Comparison of ENCODE assay signal across 36 cellular contexts in the genomic region with DNA sequence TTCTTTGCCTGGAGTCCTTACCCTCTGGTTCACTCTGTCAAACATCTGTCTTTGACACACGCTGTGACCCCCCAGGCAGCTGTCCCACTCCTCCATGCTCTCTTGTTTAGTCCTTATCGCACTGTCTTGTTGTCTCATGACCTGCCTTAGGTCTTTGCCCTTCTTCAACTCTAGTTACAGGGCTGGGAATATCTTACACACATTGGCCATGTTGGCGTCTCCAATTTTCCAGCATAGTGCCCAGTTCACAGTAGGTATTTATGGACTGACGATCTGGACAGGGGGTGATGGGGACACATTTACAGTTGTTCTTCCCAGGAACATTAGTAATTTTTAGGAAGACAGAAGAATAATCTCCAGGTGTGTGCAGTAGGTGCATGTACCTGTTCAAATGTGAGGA.
"Had no signal": no experiment of that assay in that cellular context is flagged by ENCODE, and none has a peak within 500 bp of the region (broad histone marks: within the 10 kb centered on the region; RNA-seq: fewer than 3 reads in every experiment).

No MANE protein-coding gene starts in this region.

- H3K9me3 ChIP-seq: adrenal gland, body of pancreas, breast epithelium had no signal

- H3K4me3 ChIP-seq: adrenal gland, body of pancreas, breast epithelium had no signal

- ATAC-seq: activated CD4-positive, alpha-beta T cell treated with anti-CD3 and anti-CD28 coated beads for 36 hours; activated CD4-positive, CD25-positive, alpha-beta regulatory T cell treated with anti-CD3 and anti-CD28 coated beads, Interleukin-2, amount 50 U/mL, for 24 hours; activated CD8-positive, alpha-beta memory T cell treated with anti-CD3 and anti-CD28 coated beads, Interleukin-2, amount 10 ng/mL, durations not matched to agents 7 days and 5 days; activated CD8-positive, alpha-beta T cell treated with anti-CD3 and anti-CD28 coated beads, Interleukin-2, amount 10 ng/mL, durations not matched to agents 7 days and 5 days; activated naive CD4-positive, alpha-beta T cell treated with anti-CD3 and anti-CD28 coated beads, Interleukin-2, amount 50 U/mL, for 72 hours; body of pancreas; WTC11 had no signal

- H3K27ac Mint-ChIP-seq: activated CD4-positive, alpha-beta memory T cell treated with anti-CD3 and anti-CD28 coated beads, Interleukin-2, amount 10 ng/mL, durations not matched to agents 7 days and 5 days; activated CD4-positive, alpha-beta T cell treated with anti-CD3 and anti-CD28 coated beads for 36 hours; activated CD4-positive, alpha-beta T cell treated with anti-CD3 and anti-CD28 coated beads, Interleukin-2, amount 10 ng/mL, durations not matched to agents 7 days and 5 days; activated CD8-positive, alpha-beta memory T cell treated with anti-CD3 and anti-CD28 coated beads, Interleukin-2, amount 10 ng/mL, durations not matched to agents 7 days and 5 days; activated CD8-positive, alpha-beta T cell treated with anti-CD3 and anti-CD28 coated beads, Interleukin-2, amount 10 ng/mL, durations not matched to agents 7 days and 5 days; activated naive CD4-positive, alpha-beta T cell treated with anti-CD3 and anti-CD28 coated beads for 36 hours; activated naive CD4-positive, alpha-beta T cell treated with anti-CD3 and anti-CD28 coated beads, Interleukin-2, amount 50 U/mL, for 72 hours; activated naive CD8-positive, alpha-beta T cell treated with anti-CD3 and anti-CD28 coated beads for 36 hours; activated T-cell treated with anti-CD3 and anti-CD28 coated beads, Interleukin-2, amount 50 U/mL, for 24 hours; activated T-helper 2 cell treated with anti-CD3 and anti-CD28 coated beads, Interferon-gamma antibody, Interleukin-2, Interleukin-4, amounts not matched to agents 10 μg/mL and 5 μg/mL and 100 μg/mL, durations not matched to agents 14 hours and 24 hours and 36 hours; T-helper 1 cell treated with Interleukin-12 subunit alpha and Interleukin-12 subunit beta and Interleukin-4 antibody, amounts not matched to agents 30 μg/mL and 1 μg/mL, for 36 hours; T-helper 2 cell treated with Interferon-gamma antibody and Interleukin-4, amounts not matched to agents 5 μg/mL and 100 μg/mL, for 36 hours; WTC11 had no signal

- H3K36me3 Mint-ChIP-seq: activated naive CD4-positive, alpha-beta T cell treated with anti-CD3 and anti-CD28 coated beads, Interleukin-2, amount 50 U/mL, for 72 hours; activated naive CD8-positive, alpha-beta T cell treated with anti-CD3 and anti-CD28 coated beads for 36 hours; WTC11 had no signal

- H3K4me1 ChIP-seq: adrenal gland, body of pancreas, breast epithelium had no signal

- H3K36me3 ChIP-seq: adrenal gland, brain microvascular endothelial cell, breast epithelium, WERI-Rb-1 had no signal

- H3K27ac ChIP-seq: adrenal gland, body of pancreas, brain microvascular endothelial cell, breast epithelium, WERI-Rb-1 had no signal

- DNase-seq: activated CD4-positive, alpha-beta memory T cell treated with anti-CD3 and anti-CD28 coated beads, Interleukin-2, amount 10 ng/mL, durations not matched to agents 7 days and 5 days; activated CD4-positive, alpha-beta T cell treated with anti-CD3 and anti-CD28 coated beads for 1 hour; activated CD4-positive, alpha-beta T cell treated with anti-CD3 and anti-CD28 coated beads for 36 hours; activated CD4-positive, alpha-beta T cell treated with anti-CD3 and anti-CD28 coated beads for 48 hours; activated CD4-positive, alpha-beta T cell treated with anti-CD3 and anti-CD28 coated beads, Interleukin-2, amount 10 ng/mL, durations not matched to agents 7 days and 5 days; activated CD4-positive, alpha-beta T cell treated with anti-CD3 and anti-CD28 coated beads, Interleukin-2, amount 50 U/mL, for 48 hours; activated CD4-positive, CD25-positive, alpha-beta regulatory T cell; activated CD8-positive, alpha-beta memory T cell treated with anti-CD3 and anti-CD28 coated beads for 24 hours; activated CD8-positive, alpha-beta memory T cell treated with anti-CD3 and anti-CD28 coated beads, Interleukin-2, amount 10 ng/mL, durations not matched to agents 7 days and 5 days; activated CD8-positive, alpha-beta memory T cell treated with anti-CD3 and anti-CD28 coated beads, Interleukin-2, amount 50 U/mL, for 48 hours; activated CD8-positive, alpha-beta T cell treated with anti-CD3 and anti-CD28 coated beads, Interleukin-2, amount 10 ng/mL, durations not matched to agents 7 days and 5 days; activated effector memory CD4-positive, alpha-beta T cell treated with Interleukin-2 at 50 U/mL for 16 hours; activated gamma-delta T cell; activated naive CD4-positive, alpha-beta T cell treated with anti-CD3 and anti-CD28 coated beads for 36 hours; activated naive CD4-positive, alpha-beta T cell treated with anti-CD3 and anti-CD28 coated beads, Interleukin-2, amount 50 U/mL, for 16 hours; activated naive CD8-positive, alpha-beta T cell treated with anti-CD3 and anti-CD28 coated beads for 36 hours; activated T-cell treated with anti-CD3 and anti-CD28 coated beads, Interleukin-2, amount 50 U/mL, for 24 hours; activated T-cell treated with anti-CD3 and anti-CD28 coated beads, Interleukin-2, amount 50 U/mL, for 48 hours; adrenal gland; amniotic stem cell; aorta; body of pancreas; brain microvascular endothelial cell; central memory CD4-positive, alpha-beta T cell; SW 1271; T-helper 1 cell; T-helper 2 cell; T-helper 9 cell; WERI-Rb-1 had no signal

- H3K27me3 ChIP-seq: adrenal gland, body of pancreas, brain microvascular endothelial cell, breast epithelium had no signal

- H3K4me1 Mint-ChIP-seq: activated CD4-positive, alpha-beta memory T cell treated with anti-CD3 and anti-CD28 coated beads, Interleukin-2, amount 10 ng/mL, durations not matched to agents 7 days and 5 days; activated CD4-positive, alpha-beta T cell treated with anti-CD3 and anti-CD28 coated beads for 36 hours; activated CD4-positive, alpha-beta T cell treated with anti-CD3 and anti-CD28 coated beads, Interleukin-2, amount 10 ng/mL, durations not matched to agents 7 days and 5 days; activated naive CD8-positive, alpha-beta T cell treated with anti-CD3 and anti-CD28 coated beads for 36 hours had no signal

- H3K27me3 Mint-ChIP-seq: activated CD4-positive, alpha-beta memory T cell treated with anti-CD3 and anti-CD28 coated beads, Interleukin-2, amount 10 ng/mL, durations not matched to agents 7 days and 5 days; activated CD4-positive, alpha-beta T cell treated with anti-CD3 and anti-CD28 coated beads for 36 hours; activated CD4-positive, alpha-beta T cell treated with anti-CD3 and anti-CD28 coated beads, Interleukin-2, amount 10 ng/mL, durations not matched to agents 7 days and 5 days; activated CD8-positive, alpha-beta memory T cell treated with anti-CD3 and anti-CD28 coated beads, Interleukin-2, amount 10 ng/mL, durations not matched to agents 7 days and 5 days; activated naive CD8-positive, alpha-beta T cell treated with anti-CD3 and anti-CD28 coated beads for 36 hours; activated T-cell treated with anti-CD3 and anti-CD28 coated beads, Interleukin-2, amount 50 U/mL, for 24 hours had no signal

- H3K9me3 Mint-ChIP-seq: activated CD4-positive, alpha-beta memory T cell treated with anti-CD3 and anti-CD28 coated beads, Interleukin-2, amount 10 ng/mL, durations not matched to agents 7 days and 5 days; activated CD4-positive, alpha-beta T cell treated with anti-CD3 and anti-CD28 coated beads, Interleukin-2, amount 10 ng/mL, durations not matched to agents 7 days and 5 days; activated naive CD4-positive, alpha-beta T cell treated with anti-CD3 and anti-CD28 coated beads for 36 hours; activated naive CD4-positive, alpha-beta T cell treated with anti-CD3 and anti-CD28 coated beads, Interleukin-2, amount 50 U/mL, for 72 hours; activated T-cell treated with anti-CD3 and anti-CD28 coated beads, Interleukin-2, amount 50 U/mL, for 24 hours; activated T-helper 2 cell treated with anti-CD3 and anti-CD28 coated beads, Interferon-gamma antibody, Interleukin-2, Interleukin-4, amounts not matched to agents 10 μg/mL and 5 μg/mL and 100 μg/mL, durations not matched to agents 14 hours and 24 hours and 36 hours; T-helper 1 cell treated with Interleukin-12 subunit alpha and Interleukin-12 subunit beta and Interleukin-4 antibody, amounts not matched to agents 30 μg/mL and 1 μg/mL, for 36 hours; T-helper 2 cell treated with Interferon-gamma antibody and Interleukin-4, amounts not matched to agents 5 μg/mL and 100 μg/mL, for 36 hours had no signal

- H3K4me3 Mint-ChIP-seq: activated CD4-positive, alpha-beta memory T cell treated with anti-CD3 and anti-CD28 coated beads, Interleukin-2, amount 10 ng/mL, durations not matched to agents 7 days and 5 days; activated CD4-positive, alpha-beta T cell treated with anti-CD3 and anti-CD28 coated beads for 36 hours; activated CD4-positive, alpha-beta T cell treated with anti-CD3 and anti-CD28 coated beads, Interleukin-2, amount 10 ng/mL, durations not matched to agents 7 days and 5 days; activated CD8-positive, alpha-beta memory T cell treated with anti-CD3 and anti-CD28 coated beads, Interleukin-2, amount 10 ng/mL, durations not matched to agents 7 days and 5 days; activated CD8-positive, alpha-beta T cell treated with anti-CD3 and anti-CD28 coated beads, Interleukin-2, amount 10 ng/mL, durations not matched to agents 7 days and 5 days; activated naive CD4-positive, alpha-beta T cell treated with anti-CD3 and anti-CD28 coated beads for 36 hours; activated naive CD8-positive, alpha-beta T cell treated with anti-CD3 and anti-CD28 coated beads for 36 hours; activated T-cell treated with anti-CD3 and anti-CD28 coated beads, Interleukin-2, amount 50 U/mL, for 24 hours; T-helper 1 cell treated with Interleukin-12 subunit alpha and Interleukin-12 subunit beta and Interleukin-4 antibody, amounts not matched to agents 30 μg/mL and 1 μg/mL, for 36 hours; T-helper 2 cell treated with Interferon-gamma antibody and Interleukin-4, amounts not matched to agents 5 μg/mL and 100 μg/mL, for 36 hours; WTC11 had no signal
